In the genomic region with DNA sequence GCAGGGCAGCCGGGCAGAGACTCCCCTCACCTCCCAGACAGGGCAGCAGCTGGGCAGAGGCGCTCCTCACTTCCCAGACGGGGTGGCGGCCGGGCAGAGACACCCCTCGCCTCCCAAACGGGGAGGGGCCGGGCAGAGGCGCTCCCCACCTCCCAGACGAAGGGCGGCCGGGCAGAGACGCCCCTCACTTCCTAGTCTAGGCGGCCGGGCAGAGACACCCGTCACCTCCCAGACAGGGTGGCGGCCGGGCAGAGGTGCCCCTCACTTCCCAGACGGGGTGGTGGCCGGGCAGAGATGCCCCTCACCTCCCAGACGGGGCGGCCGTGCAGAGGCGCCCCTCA, we compare ENCODE assay signal across 20 cellular contexts.
"Had no signal": no experiment of that assay in that cellular context is flagged by ENCODE, and none has a peak within 500 bp of the region (broad histone marks: within the 10 kb centered on the region; RNA-seq: fewer than 3 reads in every experiment).

No MANE protein-coding gene starts in this region.

- H3K9me3 ChIP-seq: esophagus muscularis mucosa, left ventricle myocardium inferior, lower lobe of right lung, right atrium auricular region, spleen, suprapubic skin, thyroid gland had no signal

- ATAC-seq: effector memory CD8-positive, alpha-beta T cell; left cardiac atrium; lower lobe of right lung had no signal

- H3K4me3 ChIP-seq: esophagus muscularis mucosa, left ventricle myocardium inferior, lower lobe of right lung, right atrium auricular region, spleen, suprapubic skin, thyroid gland had no signal

- H3K36me3 ChIP-seq: esophagus muscularis mucosa, left ventricle myocardium inferior, lower lobe of right lung, right atrium auricular region, spleen, suprapubic skin, thyroid gland had no signal

- DNase-seq: effector memory CD8-positive, alpha-beta T cell; kidney; left cardiac atrium; left ventricle myocardium inferior; lower lobe of right lung; midbrain; naive B cell; stimulated activated CD4-positive, alpha-beta T cell treated with anti-CD3 and anti-CD28 coated beads, Interleukin-15, amount 100 ng/mL, for 24 hours; stimulated activated CD4-positive, alpha-beta T cell treated with anti-CD3 and anti-CD28 coated beads, Interleukin-1b, Interleukin-23, amount 100 ng/mL, for 48 hours; stimulated activated CD4-positive, alpha-beta T cell treated with anti-CD3 and anti-CD28 coated beads, Interleukin-4, amount 100 ng/mL, for 4 hours; stimulated activated naive CD4-positive, alpha-beta T cell; thyroid gland had no signal

- H3K27ac ChIP-seq: epithelial cell of prostate, esophagus muscularis mucosa, foreskin keratinocyte, left ventricle myocardium inferior, lower lobe of right lung, right atrium auricular region, spleen, suprapubic skin, thyroid gland had no signal

- H3K4me1 ChIP-seq: lower lobe of right lung, spleen had no signal

- FAIRE-seq: colon, kidney, urothelium cell line had no signal

- H3K27me3 ChIP-seq: esophagus muscularis mucosa, foreskin keratinocyte, right atrium auricular region, suprapubic skin, thyroid gland had no signal
